Comparison of ENCODE assay signal across 8 cellular contexts in the genomic region with DNA sequence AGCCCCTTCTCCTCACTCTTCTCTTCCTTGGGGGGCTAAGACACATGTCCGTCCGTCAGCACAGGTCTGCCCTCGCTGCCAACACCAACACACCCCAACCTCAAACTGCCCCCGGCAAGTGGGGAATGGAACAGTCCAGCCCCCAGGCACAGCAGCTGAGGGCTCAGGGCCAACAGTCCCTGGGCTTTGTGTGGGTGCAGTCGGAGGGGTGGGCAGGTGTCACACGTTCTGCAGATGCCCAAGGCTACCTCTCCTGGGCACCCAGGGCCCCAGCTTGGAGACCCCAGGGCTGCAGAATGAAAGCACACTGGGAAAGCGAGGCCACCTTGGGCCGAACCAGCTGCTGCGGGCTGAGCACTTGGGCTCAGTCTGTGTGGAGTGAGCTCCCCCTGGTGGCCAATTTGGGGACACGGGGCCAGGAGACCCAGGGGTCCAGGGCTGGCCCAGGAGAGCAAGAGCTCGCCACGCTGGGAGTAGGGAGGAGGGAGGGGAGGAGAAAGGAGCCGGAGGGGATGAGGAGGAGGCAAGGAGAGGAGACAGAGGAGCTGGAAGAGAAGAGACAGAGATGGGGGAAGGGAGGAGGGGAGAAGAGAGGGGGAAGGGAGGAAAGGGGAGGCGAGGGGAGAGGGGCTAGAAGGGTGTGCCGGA. TPM values are rescaled to one million over a fixed set of nuclear protein-coding genes. Genes with fewer than 3 reads are reported as not detected.
DNase-seq lines count a peak whose midpoint lies in the region; ATAC-seq and TF ChIP-seq lines count a peak whose summit lies in the region.

No MANE protein-coding gene starts in this region.

- intact Hi-C loops in activated CD4-positive, alpha-beta T cell treated with anti-CD3 and anti-CD28 coated beads, Interleukin-2, amount 10 ng/mL, durations not matched to agents 24 days and 14 days (cut with micrococcal nuclease) = no loop called here
- intact Hi-C loops in colonic mucosa (cut with DNase I) = loop anchor here (5.0 kb wide), 1 partner anchor 34 kb away; no protein-coding TSS in a partner anchor

- no peak overlapping the region for H3K27ac ChIP-seq in colonic mucosa

- H3K4me1 ChIP-seq in colonic mucosa = no peaks in the 10 kb centered on the region

- TF ChIP-seq CTCF in colonic mucosa (IDR thresholded peaks at IDR 0.05) = peak; percentile 86

- peaks cover 4% of the 10 kb centered on the region for H3K4me1 Mint-ChIP-seq in activated CD4-positive, alpha-beta T cell treated with anti-CD3 and anti-CD28 coated beads, Interleukin-2, amount 10 ng/mL, durations not matched to agents 24 days and 14 days

- no peak overlapping the region for H3K4me3 Mint-ChIP-seq in activated CD4-positive, alpha-beta T cell treated with anti-CD3 and anti-CD28 coated beads, Interleukin-2, amount 10 ng/mL, durations not matched to agents 24 days and 14 days

- H3K9me3 Mint-ChIP-seq in activated CD4-positive, alpha-beta T cell treated with anti-CD3 and anti-CD28 coated beads, Interleukin-2, amount 10 ng/mL, durations not matched to agents 24 days and 14 days = no peaks in the 10 kb centered on the region

- H3K27me3 Mint-ChIP-seq in activated CD4-positive, alpha-beta T cell treated with anti-CD3 and anti-CD28 coated beads, Interleukin-2, amount 10 ng/mL, durations not matched to agents 24 days and 14 days = no peaks in the 10 kb centered on the region

- no peaks in the 10 kb centered on the region for H3K27me3 ChIP-seq in colonic mucosa

- no peak overlapping the region for H3K27ac Mint-ChIP-seq in activated CD4-positive, alpha-beta T cell treated with anti-CD3 and anti-CD28 coated beads, Interleukin-2, amount 10 ng/mL, durations not matched to agents 24 days and 14 days

- H3K36me3 Mint-ChIP-seq in activated CD4-positive, alpha-beta T cell treated with anti-CD3 and anti-CD28 coated beads, Interleukin-2, amount 10 ng/mL, durations not matched to agents 24 days and 14 days (ENCODE audit: low read depth) = peaks cover 18% of the 10 kb centered on the region

- H3K4me3 ChIP-seq in colonic mucosa = no peak overlapping the region

- H3K9ac ChIP-seq in colonic mucosa (ENCODE audit: low read depth in 2 of 2, low read length in 2 of 2) = no peak overlapping the region

- peak; percentile 78 for ATAC-seq in left lobe of liver
- no peak for ATAC-seq in GM21786 (IDR thresholded peaks at IDR 0.05; ENCODE audit: unreplicated experiment)

- H3K9me3 ChIP-seq in colonic mucosa = no peaks in the 10 kb centered on the region

- DNase-seq in NCI-H524 (lab: John Stamatoyannopoulos, UW) (peak; percentile 40 to 72), NCI-H524 treated with DMSO at 0.1 percent for 48 hours (lab: John Stamatoyannopoulos, UW) (no peak), NCI-H2029 (lab: John Stamatoyannopoulos, UW) (peak; percentile 27), colonic mucosa (peak; percentile 81), left lobe of liver (ENCODE audit: low spot score) (peak; percentile 78)
- peak; percentile 93 for DNase-seq in activated CD4-positive, alpha-beta T cell treated with anti-CD3 and anti-CD28 coated beads, Interleukin-2, amount 10 ng/mL, durations not matched to agents 24 days and 14 days
- DNase-seq in stimulated activated CD4-positive, alpha-beta T cell treated with anti-CD3 and anti-CD28 coated beads, Interleukin-4, amount 100 ng/mL, for 4 hours = peak; percentile 66 to 71

- H3K36me3 ChIP-seq in colonic mucosa = peaks cover 8% of the 10 kb centered on the region

RNA-seq across cellular contexts. Expression of a gene that starts 14.0 kb away (rescaled TPM):
- 3.6 and 4.2 TPM in 2 replicates for total RNA-seq in activated CD4-positive, alpha-beta T cell treated with anti-CD3 and anti-CD28 coated beads, Interleukin-2, amount 10 ng/mL, durations not matched to agents 24 days and 14 days
- total RNA-seq in colonic mucosa (under 1 TPM; 0.15 to 0.42 TPM), left lobe of liver (1.4 TPM)

RNA-seq across cellular contexts. Expression of a gene that starts 22.2 kb away (rescaled TPM):
- total RNA-seq in activated CD4-positive, alpha-beta T cell treated with anti-CD3 and anti-CD28 coated beads, Interleukin-2, amount 10 ng/mL, durations not matched to agents 24 days and 14 days = 56.3 and 61.4 TPM in 2 replicates
- total RNA-seq in colonic mucosa (10 to 100 TPM; 42.0 to 51.7 TPM), left lobe of liver (19.3 TPM)

RNA-seq across cellular contexts. Expression of a gene that starts 37.3 kb away (rescaled TPM):
- total RNA-seq in activated CD4-positive, alpha-beta T cell treated with anti-CD3 and anti-CD28 coated beads, Interleukin-2, amount 10 ng/mL, durations not matched to agents 24 days and 14 days = 37.0 and 38.1 TPM in 2 replicates
- 10 to 100 TPM; 31.1 to 34.8 TPM for total RNA-seq in colonic mucosa
- 11.9 TPM for total RNA-seq in left lobe of liver

RNA-seq across cellular contexts. Expression of a gene that starts 59.3 kb away (rescaled TPM):
- 104 and 107 TPM in 2 replicates for total RNA-seq in activated CD4-positive, alpha-beta T cell treated with anti-CD3 and anti-CD28 coated beads, Interleukin-2, amount 10 ng/mL, durations not matched to agents 24 days and 14 days
- total RNA-seq in colonic mucosa = 10 to 100 TPM; 53.3 to 78.5 TPM
- 29.4 TPM for total RNA-seq in left lobe of liver
